37 cellular contexts compared by ENCODE assay signal in genomic region chr20:5104479-5104878, GRCh38. TPM values are rescaled to one million over a fixed set of nuclear protein-coding genes. Genes with fewer than 3 reads are reported as not detected.
DNase-seq lines count a peak whose midpoint lies in the region; ATAC-seq, FAIRE-seq and TF ChIP-seq lines count a peak whose summit lies in the region.
"Had no signal": no experiment of that assay in that cellular context is flagged by ENCODE, and none has a peak within 500 bp of the region (broad histone marks: within the 10 kb centered on the region; RNA-seq: fewer than 3 reads in every experiment).

No MANE protein-coding gene starts in this region.

- 89% methylated on average over 2 of the region's 2 CpGs for whole genome bisulfite sequencing in SK-N-SH (ENCODE audit: low lambda C conversion rate)
- WGBS in GM12878 (ENCODE audit: insufficient coverage, insufficient replicate concordance, low lambda C conversion rate, missing lambda C conversion rate), result 98% methylated on average over 2 of the region's 2 CpGs

- H3K4me1 ChIP-seq in SK-N-SH (ENCODE audit: control insufficient read depth in 1 of 2, insufficient read depth in 2 of 2, low read depth in 1 of 2, low read length in 1 of 2) (no peaks in the 10 kb centered on the region), HEK293 (ENCODE audit: control insufficient read depth, insufficient read depth, low read length) (no peaks in the 10 kb centered on the region), GM12878 (ENCODE audit: control insufficient read depth, insufficient read depth, low read length) (no peaks in the 10 kb centered on the region)
- H3K4me1 ChIP-seq: BE2C, BLaER1, Caco-2 had no signal

- H3K4me3 ChIP-seq in SK-N-SH (ENCODE audit: low read depth in 2 of 2, low read length in 1 of 2), result no peak overlapping the region
- no peak overlapping the region for H3K4me3 ChIP-seq in HEK293 (ENCODE audit: low read depth, low read length)
- H3K4me3 ChIP-seq in GM12878, result no peak overlapping the region
- H3K4me3 ChIP-seq: A549; BLaER1; BLaER1 treated with 17β-estradiol and CSF1 and Interleukin-3, amounts not matched to agents 10 nM and 100 nM had no signal

- H3K9me2 ChIP-seq in SK-N-SH, result no peaks in the 10 kb centered on the region

- peak overlapping the region; percentile 25 for H3K27ac Mint-ChIP-seq in memory B cell
- H3K27ac Mint-ChIP-seq: B cell; CD4-positive, alpha-beta T cell had no signal

- TF ChIP-seq POLR2A in GM12878 (IDR thresholded peaks at IDR 0.05; ENCODE audit: low read depth, low read length), result no peak

- peaks cover 11% of the 10 kb centered on the region for H3F3A ChIP-seq in SK-N-SH (replicated peaks; ENCODE audit: insufficient read depth)

- CTCF ChIA-PET in SK-N-SH (lab: Yijun Ruan, JAX), result interaction anchor here (0.6 to 1.3 kb wide), 3 partner anchors 105 to 1148 kb away, joined by 3 to 5 read pairs (median 3); no protein-coding TSS in a partner anchor
- CTCF ChIA-PET in HEK293 (lab: Yijun Ruan, JAX), result interaction anchor here (0.6 to 1.2 kb wide), 2 partner anchors 28 to 87 kb away, joined by 4 to 5 read pairs; no protein-coding TSS in a partner anchor
- CTCF ChIA-PET in GM12878 (lab: Yijun Ruan, JAX), result interaction anchor here (1.1 to 1.2 kb wide), 3 partner anchors 11 to 151 kb away, joined by 3 read pairs; no protein-coding TSS in a partner anchor

- ATAC-seq in SK-N-SH treated with all-trans-retinoic acid at 6 μM for 48 hours (no peak), GM12878 (no peak), memory B cell (ENCODE audit: low read depth) (no peak)
- ATAC-seq: A549; CD8-positive, alpha-beta T cell had no signal

- no peak overlapping the region for H3K4me3 Mint-ChIP-seq in memory B cell
- H3K4me3 Mint-ChIP-seq: B cell; CD14-positive monocyte; CD4-positive, alpha-beta memory T cell; CD4-positive, alpha-beta T cell; CD4-positive, CD25-positive, alpha-beta regulatory T cell; CD8-positive, alpha-beta memory T cell; CD8-positive, alpha-beta T cell had no signal

- H3K36me3 ChIP-seq in SK-N-SH (replicated peaks in 1 of 2; ENCODE audit: control insufficient read depth in 1 of 2, insufficient read depth in 2 of 2, low read length in 1 of 2) (peaks cover 35 to 77% of the 10 kb centered on the region in 2 experiments), HEK293 (ENCODE audit: control insufficient read depth in 2 of 2, insufficient read depth in 1 of 2, low read length in 2 of 2) (peaks cover 88 to 92% of the 10 kb centered on the region in 2 experiments), GM12878 (ENCODE audit: control insufficient read depth in 2 of 2, insufficient read depth in 2 of 2, low read length in 1 of 2) (peaks cover 2 to 9% of the 10 kb centered on the region in 2 experiments)

- TF ChIP-seq EP300 in SK-N-SH (IDR thresholded peaks at IDR 0.05; ENCODE audit: borderline replicate concordance in 1 of 2, low read depth in 1 of 2, low read length in 1 of 2), result no peak
- no peak for TF ChIP-seq EP300 in GM12878 (IDR thresholded peaks at IDR 0.05; ENCODE audit: borderline replicate concordance in 1 of 2, control insufficient read depth in 1 of 2, low read depth in 2 of 2, low read length in 2 of 2)

- no peak overlapping the region for H3K9ac ChIP-seq in SK-N-SH
- no peak overlapping the region for H3K9ac ChIP-seq in GM12878 (ENCODE audit: control insufficient read depth, insufficient read depth, low read length)
- H3K9ac ChIP-seq: BLaER1; BLaER1 treated with 17β-estradiol and CSF1 and Interleukin-3, amounts not matched to agents 10 nM and 100 nM had no signal

- RAD21 ChIA-PET in GM12878 (lab: Charles Lee; ENCODE audit: unreplicated experiment), result interaction anchor here (0.8 to 1.8 kb wide), 2 partner anchors 9 to 106 kb away, joined by 3 to 4 read pairs; no protein-coding TSS in a partner anchor

- peaks cover 8% of the 10 kb centered on the region for H3K4me1 Mint-ChIP-seq in memory B cell

- TF ChIP-seq RAD21 in SK-N-SH (IDR thresholded peaks at IDR 0.05; ENCODE audit: low read length) (no peak), GM12878 (IDR thresholded peaks at IDR 0.05; ENCODE audit: insufficient read depth, low read depth, low read length) (no peak)

- H3K36me3 Mint-ChIP-seq in memory B cell, result peaks cover 24% of the 10 kb centered on the region

- intact Hi-C loops in GM12878 (cut with micrococcal nuclease; ENCODE audit: unreplicated experiment), result loop anchor here (5.0 kb wide), 2 partner anchors 132 to 497 kb away; no protein-coding TSS in a partner anchor

- TSS peak; percentile 11 for BruUV-seq in GM12878 (replicated peaks; lab: Mats Ljungman, UMichigan)

- H3K79me2 ChIP-seq in SK-N-SH (ENCODE audit: insufficient read depth) (peaks cover 9% of the 10 kb centered on the region; the same call in 1 of the 2 replicates), GM12878 (ENCODE audit: control insufficient read depth, insufficient read depth, low read length) (no peaks in the 10 kb centered on the region)

- POLR2A ChIA-PET in SK-N-SH (lab: Yijun Ruan, JAX), result no interaction called here
- POLR2A ChIA-PET in HEK293 (lab: Yijun Ruan, JAX), result no interaction called here
- POLR2A ChIA-PET in GM12878 (lab: Charles Lee), result no interaction called here

- SMC1A ChIA-PET in GM12878 (lab: Charles Lee; ENCODE audit: uncharacterized antibody, unreplicated experiment), result interaction anchor here (1.1 kb wide), 1 partner anchor 16 kb away, joined by 3 read pairs; no protein-coding TSS in a partner anchor

- no peak for FAIRE-seq in GM12878 (lab: Jason Lieb, UNC)
- FAIRE-seq: A204.1, A549, D721Med had no signal

- H4K20me1 ChIP-seq in SK-N-SH (ENCODE audit: insufficient read depth), result no peaks in the 10 kb centered on the region
- no peaks in the 10 kb centered on the region for H4K20me1 ChIP-seq in GM12878 (ENCODE audit: control insufficient read depth, insufficient read depth)

- TF ChIP-seq CTCF in SK-N-SH (IDR thresholded peaks at IDR 0.05) (no peak), HEK293 (tag by site-specific recombination; IDR thresholded peaks at IDR 0.05) (no peak), GM12878 (IDR thresholded peaks at IDR 0.05 in 2 of 3, conservative IDR thresholded peaks at IDR 0.05 in 1 of 3; ENCODE audit: control insufficient read depth in 2 of 3, extremely low read depth in 1 of 3, insufficient read depth in 1 of 3, low read depth in 3 of 3, low read length in 3 of 3) (no peak)

- H3K27me3 ChIP-seq in SK-N-SH (ENCODE audit: insufficient read depth), result no peaks in the 10 kb centered on the region
- H3K27me3 ChIP-seq in GM12878 (replicated peaks in 1 of 2; ENCODE audit: control insufficient read depth in 2 of 2, insufficient read depth in 2 of 2, low read length in 1 of 2), result no peaks in the 10 kb centered on the region
- H3K27me3 ChIP-seq: BE2C; BLaER1; BLaER1 treated with 17β-estradiol and CSF1 and Interleukin-3, amounts not matched to agents 10 nM and 100 nM had no signal

- no peak overlapping the region for H3K4me2 ChIP-seq in SK-N-SH
- no peak overlapping the region for H3K4me2 ChIP-seq in GM12878 (ENCODE audit: control insufficient read depth, insufficient read depth)
- H3K4me2 ChIP-seq: A549; BLaER1; BLaER1 treated with 17β-estradiol and CSF1 and Interleukin-3, amounts not matched to agents 10 nM and 100 nM had no signal

- H3K9me3 ChIP-seq in SK-N-SH (no peaks in the 10 kb centered on the region), HEK293 (ENCODE audit: control insufficient read depth, insufficient read depth, low read depth, low read length) (no peaks in the 10 kb centered on the region), GM12878 (replicated peaks; ENCODE audit: control insufficient read depth, insufficient read depth, low read length) (no peaks in the 10 kb centered on the region)
- H3K9me3 ChIP-seq: A549; BE2C; BLaER1; BLaER1 treated with 17β-estradiol and CSF1 and Interleukin-3, amounts not matched to agents 10 nM and 100 nM; Caco-2 had no signal

- DNase-seq in SK-N-SH (no peak), GM12878 (ENCODE audit: low read depth, low spot score) (no peak), memory B cell (ENCODE audit: low spot score in 2 of 2) (no peak), RKO (ENCODE audit: low spot score) (no peak)
- no peak for DNase-seq in effector CD8-positive, alpha-beta T cell (lab: John Stamatoyannopoulos, UW)
- no peak for DNase-seq in activated CD4-positive, CD25-positive, alpha-beta regulatory T cell (lab: John Stamatoyannopoulos, UW)
- DNase-seq: 8988T; ACHN; AML-193; BE2C; C1 segment of cervical spinal cord; Caco-2; Calu3; CD4-positive, alpha-beta memory T cell; CD4-positive, alpha-beta T cell; CD4-positive, CD25-positive, alpha-beta regulatory T cell; CD8-positive, alpha-beta memory T cell; CD8-positive, alpha-beta T cell; COR-L47; DMS 273 treated with DMSO at 0.1 percent for 48 hours; DMS153; DMS53; DMS79; DMS79 treated with DMSO at 0.1 percent for 48 hours; DND-41; EL had no signal

- H3K27ac ChIP-seq in SK-N-SH (ENCODE audit: low read depth in 2 of 2, low read length in 1 of 2), result no peak overlapping the region
- no peak overlapping the region for H3K27ac ChIP-seq in HEK293 (ENCODE audit: extremely low read depth, low read depth, low read length)
- H3K27ac ChIP-seq in GM12878 (ENCODE audit: control insufficient read depth, insufficient read depth), result no peak overlapping the region
- H3K27ac ChIP-seq: 22Rv1; A549; BLaER1; BLaER1 treated with 17β-estradiol and CSF1 and Interleukin-3, amounts not matched to agents 10 nM and 100 nM; C4-2B had no signal

- H2AFZ ChIP-seq in SK-N-SH (ENCODE audit: low read depth), result no peak overlapping the region
- no peak overlapping the region for H2AFZ ChIP-seq in GM12878 (ENCODE audit: control insufficient read depth, low read depth, low read length)

- no peaks in the 10 kb centered on the region for H3K9me3 Mint-ChIP-seq in memory B cell
- H3K9me3 Mint-ChIP-seq: CD14-positive monocyte; CD4-positive, alpha-beta memory T cell; CD4-positive, alpha-beta T cell; CD4-positive, CD25-positive, alpha-beta regulatory T cell; CD8-positive, alpha-beta memory T cell; CD8-positive, alpha-beta T cell had no signal

- in situ Hi-C loops in GM12878 (cut with MboI), result loop anchor here (5.0 kb wide), 1 partner anchor 107 kb away; no protein-coding TSS in a partner anchor

- H3K27me3 Mint-ChIP-seq in memory B cell, result no peaks in the 10 kb centered on the region
- H3K27me3 Mint-ChIP-seq: B cell; CD4-positive, alpha-beta memory T cell; CD4-positive, alpha-beta T cell; CD4-positive, CD25-positive, alpha-beta regulatory T cell; CD8-positive, alpha-beta memory T cell had no signal

RNA-seq across cellular contexts. Expression of gene TMEM230, which starts 8.4 kb away (rescaled TPM):
- polyA plus RNA-seq in SK-N-SH (2012; rRNA removed) (165 and 201 TPM in 2 replicates), GM12878 (2011; rRNA removed) (131 and 151 TPM in 2 replicates), GM12878 (2014; fragmentation: Illumina TruSeq; extraction: Trizol) (129 and 150 TPM in 2 replicates), GM12878 (2014; fragmentation: Nextera tagmentation; extraction: Ambion mirVana) (10 to 100 TPM; 53.0 to 69.1 TPM), GM12878 (2014; rRNA removed) (141 and 157 TPM in 2 replicates), GM12878 (2016; fragmentation: Nextera tagmentation; extraction: Ambion mirVana) (100 to 1,000 TPM; 183 to 185 TPM)
- 212 and 252 TPM in 2 replicates for polyA plus RNA-seq in SK-N-SH (2012; cell fraction: cytosol; rRNA removed)
- polyA plus RNA-seq in SK-N-SH (2012; cell fraction: nucleus; rRNA removed), result 42.0 and 62.2 TPM in 2 replicates
- total RNA-seq in GM12878 (2013; cell fraction: nucleolus; rRNA removed), result 48.5 and 48.6 TPM in 2 replicates
- total RNA-seq in GM12878 (2014; rRNA removed) (139 and 176 TPM in 2 replicates), GM12878 (2014; rRNA removed; fragmentation: Illumina TruSeq; extraction: Trizol) (102 and 105 TPM in 2 replicates), GM12878 (2021) (81.7 and 82.4 TPM in 2 replicates)
- 55.1 TPM for polyA plus RNA-seq in GM12878 (2011; ENCODE audit: low read depth)
- 99.3 and 105 TPM in 2 replicates for polyA plus RNA-seq in GM12878 (2011; cell fraction: cytosol; rRNA removed)
- 32.1 and 46.0 TPM in 2 replicates for polyA plus RNA-seq in GM12878 (2011; cell fraction: nucleus; rRNA removed)
- 72.7 and 77.3 TPM in 2 replicates for polyA plus RNA-seq in GM12878 (2012)
- 38.9 and 49.5 TPM in 2 replicates for polyA minus RNA-seq in GM12878 (2011; rRNA and poly(A)+ RNA removed)
- polyA minus RNA-seq in GM12878 (2011; cell fraction: cytosol; rRNA and poly(A)+ RNA removed), result 17.6 and 21.7 TPM in 2 replicates
- polyA minus RNA-seq in GM12878 (2011; cell fraction: nucleus; rRNA and poly(A)+ RNA removed), result 10.4 and 10.6 TPM in 2 replicates

RNA-seq across cellular contexts. Expression of gene PCNA, which starts 15.3 kb away (rescaled TPM):
- polyA plus RNA-seq in SK-N-SH (2012; rRNA removed) (185 and 204 TPM in 2 replicates), GM12878 (2011; rRNA removed) (565 and 738 TPM in 2 replicates), GM12878 (2014; fragmentation: Illumina TruSeq; extraction: Trizol) (459 and 487 TPM in 2 replicates), GM12878 (2014; fragmentation: Nextera tagmentation; extraction: Ambion mirVana) (100 to 1,000 TPM; 651 to 694 TPM), GM12878 (2014; rRNA removed) (464 and 516 TPM in 2 replicates), GM12878 (2016; fragmentation: Nextera tagmentation; extraction: Ambion mirVana) (100 to 1,000 TPM; 568 to 618 TPM)
- polyA plus RNA-seq in SK-N-SH (2012; cell fraction: cytosol; rRNA removed), result 197 and 205 TPM in 2 replicates
- 75.7 and 102 TPM in 2 replicates for polyA plus RNA-seq in SK-N-SH (2012; cell fraction: nucleus; rRNA removed)
- total RNA-seq in GM12878 (2013; cell fraction: nucleolus; rRNA removed), result 68.2 and 72.6 TPM in 2 replicates
- total RNA-seq in GM12878 (2014; rRNA removed) (493 and 526 TPM in 2 replicates), GM12878 (2014; rRNA removed; fragmentation: Illumina TruSeq; extraction: Trizol) (470 and 509 TPM in 2 replicates), GM12878 (2021) (389 and 402 TPM in 2 replicates)
- 175 TPM for polyA plus RNA-seq in GM12878 (2011; ENCODE audit: low read depth)
- polyA plus RNA-seq in GM12878 (2011; cell fraction: cytosol; rRNA removed), result 683 and 744 TPM in 2 replicates
- 317 and 447 TPM in 2 replicates for polyA plus RNA-seq in GM12878 (2011; cell fraction: nucleus; rRNA removed)
- polyA plus RNA-seq in GM12878 (2012), result 215 and 236 TPM in 2 replicates
- polyA minus RNA-seq in GM12878 (2011; rRNA and poly(A)+ RNA removed), result 328 and 409 TPM in 2 replicates
- polyA minus RNA-seq in GM12878 (2011; cell fraction: cytosol; rRNA and poly(A)+ RNA removed), result 236 and 284 TPM in 2 replicates
- polyA minus RNA-seq in GM12878 (2011; cell fraction: nucleus; rRNA and poly(A)+ RNA removed), result 83.2 and 141 TPM in 2 replicates

RNA-seq across cellular contexts. Expression of gene CDS2, which starts 22.3 kb away (rescaled TPM):
- polyA plus RNA-seq in SK-N-SH (2012; rRNA removed) (13.9 and 22.7 TPM in 2 replicates), GM12878 (2011; rRNA removed) (89.4 and 94.7 TPM in 2 replicates), GM12878 (2014; fragmentation: Illumina TruSeq; extraction: Trizol) (26.4 and 29.3 TPM in 2 replicates), GM12878 (2014; fragmentation: Nextera tagmentation; extraction: Ambion mirVana) (10 to 100 TPM; 11.5 to 15.4 TPM), GM12878 (2014; rRNA removed) (13.5 and 17.8 TPM in 2 replicates), GM12878 (2016; fragmentation: Nextera tagmentation; extraction: Ambion mirVana) (10 to 100 TPM; 59.5 to 59.8 TPM)
- polyA plus RNA-seq in SK-N-SH (2012; cell fraction: cytosol; rRNA removed), result 19.9 and 22.1 TPM in 2 replicates
- polyA plus RNA-seq in SK-N-SH (2012; cell fraction: nucleus; rRNA removed), result 6.1 and 12.3 TPM in 2 replicates
- total RNA-seq in GM12878 (2013; cell fraction: nucleolus; rRNA removed), result 65.8 and 72.7 TPM in 2 replicates
- total RNA-seq in GM12878 (2014; rRNA removed) (16.5 and 19.6 TPM in 2 replicates), GM12878 (2014; rRNA removed; fragmentation: Illumina TruSeq; extraction: Trizol) (19.3 and 19.8 TPM in 2 replicates), GM12878 (2021) (41.1 and 41.4 TPM in 2 replicates)
- 8.5 TPM for polyA plus RNA-seq in GM12878 (2011; ENCODE audit: low read depth)
- 34.4 and 52.3 TPM in 2 replicates for polyA plus RNA-seq in GM12878 (2011; cell fraction: cytosol; rRNA removed)
- 38.5 and 57.8 TPM in 2 replicates for polyA plus RNA-seq in GM12878 (2011; cell fraction: nucleus; rRNA removed)
- 9.9 and 13.1 TPM in 2 replicates for polyA plus RNA-seq in GM12878 (2012)
- polyA minus RNA-seq in GM12878 (2011; rRNA and poly(A)+ RNA removed), result 64.4 and 105 TPM in 2 replicates
- polyA minus RNA-seq in GM12878 (2011; cell fraction: cytosol; rRNA and poly(A)+ RNA removed), result 9.4 and 16.5 TPM in 2 replicates
- polyA minus RNA-seq in GM12878 (2011; cell fraction: nucleus; rRNA and poly(A)+ RNA removed), result 15.5 and 20.8 TPM in 2 replicates
